ENCODE assay signal across 12 cellular contexts in genomic region chr7:40507166-40507565, GRCh38.
DNase-seq lines count a peak whose midpoint lies in the region; ATAC-seq and TF ChIP-seq lines count a peak whose summit lies in the region.
"Had no signal": no experiment of that assay in that cellular context is flagged by ENCODE, and none has a peak within 500 bp of the region (broad histone marks: within the 10 kb centered on the region; RNA-seq: fewer than 3 reads in every experiment).

No MANE protein-coding gene starts in this region.

- no peaks in the 10 kb centered on the region for H3K9me2 ChIP-seq in OCI-LY7 (ENCODE audit: insufficient read depth, low read length)

- DNase-seq in Caki2 (ENCODE audit: low read depth), result peak; percentile 6
- DNase-seq in H4 (ENCODE audit: low spot score), result peak; percentile 51
- peak; percentile 39 for DNase-seq in OCI-LY7 (ENCODE audit: low spot score)
- DNase-seq in iPS DF 4.7 (ENCODE audit: extremely low read depth, low spot score), result peak; percentile 28
- DNase-seq in activated CD4-positive, CD25-positive, alpha-beta regulatory T cell (lab: John Stamatoyannopoulos, UW), result no peak
- DNase-seq in NCI-H2107 treated with DMSO at 0.1 percent for 48 hours (lab: John Stamatoyannopoulos, UW; ENCODE audit: unreplicated experiment), result no peak
- DNase-seq: DMS79 treated with DMSO at 0.1 percent for 48 hours, left cardiac atrium, NCI-H187, sigmoid colon had no signal

- no peaks in the 10 kb centered on the region for H3K36me3 ChIP-seq in OCI-LY7 (ENCODE audit: insufficient read depth, low read length)
- H3K36me3 ChIP-seq: sigmoid colon had no signal

- H4K20me1 ChIP-seq in OCI-LY7 (ENCODE audit: insufficient read depth, low read length), result no peaks in the 10 kb centered on the region

- H3K4me1 ChIP-seq in OCI-LY7 (ENCODE audit: insufficient read depth, low read length, poor library complexity, severe bottlenecking), result no peaks in the 10 kb centered on the region

- no peak overlapping the region for H3K27ac ChIP-seq in OCI-LY7 (ENCODE audit: low read depth, low read length, poor library complexity, severe bottlenecking)
- H3K27ac ChIP-seq: sigmoid colon had no signal

- peak; percentile 79 for TF ChIP-seq CTCF in OCI-LY7 (conservative IDR thresholded peaks at IDR 0.05; ENCODE audit: low read length)

- CTCF ChIA-PET in OCI-LY7 (lab: Charles Lee; ENCODE audit: unreplicated experiment), result no interaction called here

- in situ Hi-C loops in Caki2 (cut with HindIII; ENCODE audit: low pct_unique_long_range_greater_than_20kb, low sequenced_read_pairs), result no loop called here

- POLR2A ChIA-PET in OCI-LY7 (lab: Charles Lee), result interaction anchor here (0.6 kb wide), 1 partner anchor 1608 kb away, joined by 7 read pairs; no protein-coding TSS in a partner anchor

- H3K9me3 ChIP-seq in OCI-LY7 (ENCODE audit: low read length), result no peaks in the 10 kb centered on the region

- no peak overlapping the region for H3K4me2 ChIP-seq in OCI-LY7 (ENCODE audit: low read length)

- H2AFZ ChIP-seq in OCI-LY7 (ENCODE audit: low read length), result no peak overlapping the region

- ATAC-seq in HG03378 (IDR thresholded peaks at IDR 0.05; ENCODE audit: unreplicated experiment), result no peak
- ATAC-seq in GM21423 (IDR thresholded peaks at IDR 0.05; ENCODE audit: unreplicated experiment), result no peak
- ATAC-seq: left cardiac atrium had no signal

- intact Hi-C loops in OCI-LY7 (cut with micrococcal nuclease; ENCODE audit: unreplicated experiment), result no loop called here

- no peak overlapping the region for H3K4me3 ChIP-seq in OCI-LY7 (ENCODE audit: low read depth, low read length, poor library complexity, severe bottlenecking)
- H3K4me3 ChIP-seq: sigmoid colon had no signal

- no peaks in the 10 kb centered on the region for H3K79me2 ChIP-seq in OCI-LY7 (ENCODE audit: insufficient read depth, low read depth, low read length)

- BruUV-seq in OCI-LY7 (replicated peaks; lab: Mats Ljungman, UMichigan), result no TSS peak

Comparison
In these comparisons a context has a peak if more than half of its experiments do, and no peak if none do; other contexts are left out.
1. DNase-seq: peak in Caki2 (single experiment), H4 (single experiment), OCI-LY7 (single experiment) and iPS DF 4.7 (single experiment); none in activated CD4-positive, CD25-positive, alpha-beta regulatory T cell (0 of 4) and NCI-H2107 treated with DMSO at 0.1 percent for 48 hours (single experiment).